ENCODE assay signal across 9 cellular contexts in the genomic region with DNA sequence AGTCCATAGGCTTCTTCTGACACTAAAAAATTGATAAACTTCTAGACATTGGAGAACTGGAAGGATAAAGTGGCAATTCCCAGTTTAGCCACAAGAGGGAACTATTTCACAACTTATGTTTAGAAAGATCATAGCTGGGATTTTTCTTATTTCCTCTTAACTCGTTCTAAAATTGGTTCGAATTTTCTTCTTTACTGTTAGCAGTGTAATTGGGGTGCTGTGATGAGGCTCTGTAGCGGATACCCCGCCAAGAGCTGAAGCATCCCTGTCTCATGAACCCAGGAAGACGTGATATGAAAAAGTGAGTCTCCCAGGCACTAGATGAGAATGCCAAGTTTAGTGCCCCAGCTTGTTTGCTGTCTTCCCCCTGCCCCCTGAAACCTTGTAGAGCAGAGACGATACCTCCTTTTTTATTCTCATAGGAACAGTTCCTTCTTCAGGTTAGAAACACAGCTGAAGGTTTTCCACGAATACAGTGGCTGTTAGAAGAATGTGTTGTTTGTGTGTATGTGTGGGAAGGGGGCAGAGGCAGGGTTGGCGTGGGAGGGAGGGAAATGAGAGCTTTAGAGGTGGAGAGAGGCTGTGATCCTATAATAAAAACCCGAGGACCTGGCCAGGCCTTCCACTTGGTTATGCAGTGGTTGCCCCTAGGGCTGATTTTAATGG.
DNase-seq lines count a peak whose midpoint lies in the region; ATAC-seq and TF ChIP-seq lines count a peak whose summit lies in the region.
"Had no signal": no experiment of that assay in that cellular context is flagged by ENCODE, and none has a peak within 500 bp of the region (broad histone marks: within the 10 kb centered on the region; RNA-seq: fewer than 3 reads in every experiment).

No MANE protein-coding gene starts in this region.

- peak; percentile 45 to 88 (median 82) for TF ChIP-seq CTCF in esophagus squamous epithelium (IDR thresholded peaks at IDR 0.05)
- TF ChIP-seq CTCF in neural cell (IDR thresholded peaks at IDR 0.05; ENCODE audit: poor library complexity, severe bottlenecking) = peak; percentile 89

- no peaks in the 10 kb centered on the region for H3K27me3 ChIP-seq in HUES48 (ENCODE audit: control insufficient read depth, insufficient read depth, low read length)
- no peaks in the 10 kb centered on the region for H3K27me3 ChIP-seq in esophagus squamous epithelium
- no peaks in the 10 kb centered on the region for H3K27me3 ChIP-seq in neural cell (ENCODE audit: insufficient read depth, low read depth, low read length)

- H3K4me3 ChIP-seq in HUES48 (ENCODE audit: low read depth, low read length) = 0 out of 2 replicates have a peak overlapping the region, but pooled peaks have one; percentile 15
- H3K4me3 ChIP-seq in esophagus squamous epithelium = peak overlapping the region in 1 of 4 donors; percentile 40
- no peak overlapping the region for H3K4me3 ChIP-seq in neural cell (ENCODE audit: low read length)

- no peak for TF ChIP-seq EP300 in neural cell (conservative IDR thresholded peaks at IDR 0.05; ENCODE audit: poor library complexity, severe bottlenecking)

- TF ChIP-seq RAD21 in neural cell (conservative IDR thresholded peaks at IDR 0.05) = peak; percentile 96

- no peak overlapping the region for H3K9ac ChIP-seq in HUES48 (ENCODE audit: low read depth, low read length)
- no peak overlapping the region for H3K9ac ChIP-seq in neural cell (ENCODE audit: low read length)

- H3K9me3 Mint-ChIP-seq in activated CD8-positive, alpha-beta memory T cell treated with anti-CD3 and anti-CD28 coated beads, Interleukin-2, amount 10 ng/mL, durations not matched to agents 7 days and 5 days (ENCODE audit: low read depth) = no peaks in the 10 kb centered on the region

- WGBS in esophagus squamous epithelium, 2 donors = 6 to 13% methylated on average over 6 to 9 of the region's 9 CpGs

- no peaks in the 10 kb centered on the region for H3K9me2 ChIP-seq in neural cell (ENCODE audit: insufficient read depth, low read length)

- no peak for DNase-seq in activated CD8-positive, alpha-beta memory T cell treated with anti-CD3 and anti-CD28 coated beads, Interleukin-2, amount 10 ng/mL, durations not matched to agents 7 days and 5 days
- no peak for DNase-seq in activated CD8-positive, alpha-beta memory T cell treated with anti-CD3 and anti-CD28 coated beads, Interleukin-2, amount 50 U/mL, for 4 hours
- DNase-seq in esophagus squamous epithelium (lab: John Stamatoyannopoulos, UW) = no peak
- DNase-seq in stimulated activated CD4-positive, alpha-beta T cell treated with anti-CD3 and anti-CD28 coated beads, Interleukin-4, amount 100 ng/mL, for 1 hour = no peak

- H3K9me3 ChIP-seq in HUES48 (ENCODE audit: control insufficient read depth, insufficient read depth, low read length) (no peaks in the 10 kb centered on the region), esophagus squamous epithelium (no peaks in the 10 kb centered on the region), neural cell (ENCODE audit: low read length) (no peaks in the 10 kb centered on the region)

- H3K4me1 ChIP-seq in HUES48 (ENCODE audit: control insufficient read depth, insufficient read depth, low read length) (peaks cover 26% of the 10 kb centered on the region), esophagus squamous epithelium (peaks cover 0 to 6% (median 3%) of the 10 kb centered on the region in 3 donors)

- H3F3A ChIP-seq in neural cell (ENCODE audit: insufficient read depth, low read length, poor library complexity, severe bottlenecking) = no peaks in the 10 kb centered on the region

- H3K27ac Mint-ChIP-seq in activated CD8-positive, alpha-beta memory T cell treated with anti-CD3 and anti-CD28 coated beads, Interleukin-2, amount 10 ng/mL, durations not matched to agents 7 days and 5 days = no peak overlapping the region

- peaks cover 9% of the 10 kb centered on the region for H3K4me1 Mint-ChIP-seq in activated CD8-positive, alpha-beta memory T cell treated with anti-CD3 and anti-CD28 coated beads, Interleukin-2, amount 10 ng/mL, durations not matched to agents 7 days and 5 days

- intact Hi-C loops in esophagus squamous epithelium (cut with DNase I) = loop anchor here (10.0 kb wide), 1 partner anchor 801 kb away; no protein-coding TSS in a partner anchor

- H4K20me1 ChIP-seq in neural cell (ENCODE audit: insufficient read depth) = no peaks in the 10 kb centered on the region

- H3K79me2 ChIP-seq in neural cell (replicated peaks; ENCODE audit: insufficient read depth, low read length) = no peaks in the 10 kb centered on the region

- H3K27me3 Mint-ChIP-seq in activated CD8-positive, alpha-beta memory T cell treated with anti-CD3 and anti-CD28 coated beads, Interleukin-2, amount 10 ng/mL, durations not matched to agents 7 days and 5 days = peaks cover 2% of the 10 kb centered on the region

- H2AFZ ChIP-seq in neural cell (ENCODE audit: low read depth, low read length) = no peak overlapping the region

- H3K4me3 Mint-ChIP-seq in activated CD8-positive, alpha-beta memory T cell treated with anti-CD3 and anti-CD28 coated beads, Interleukin-2, amount 10 ng/mL, durations not matched to agents 7 days and 5 days = no peak overlapping the region

- H3K27ac ChIP-seq in HUES48 (ENCODE audit: low read depth, low read length) (no peak overlapping the region), esophagus squamous epithelium (no peak overlapping the region), neural cell (ENCODE audit: low read length) (peak overlapping the region; percentile 26)
- H3K27ac ChIP-seq: epithelial cell of prostate had no signal

- peak; percentile 29 for ATAC-seq in activated CD8-positive, alpha-beta memory T cell treated with anti-CD3 and anti-CD28 coated beads, Interleukin-2, amount 10 ng/mL, durations not matched to agents 7 days and 5 days
- ATAC-seq in SK-N-SH treated with all-trans-retinoic acid at 6 μM for 48 hours (peak; percentile 58), HG03520 (IDR thresholded peaks at IDR 0.05; ENCODE audit: unreplicated experiment) (no peak)

- H3K36me3 ChIP-seq in HUES48 (ENCODE audit: control insufficient read depth, insufficient read depth, low read length) (no peaks in the 10 kb centered on the region), esophagus squamous epithelium (no peaks in the 10 kb centered on the region), neural cell (ENCODE audit: insufficient read depth, low read length) (no peaks in the 10 kb centered on the region)

- no peak overlapping the region for H3K4me2 ChIP-seq in neural cell (ENCODE audit: low read length)

- H3K36me3 Mint-ChIP-seq in activated CD8-positive, alpha-beta memory T cell treated with anti-CD3 and anti-CD28 coated beads, Interleukin-2, amount 10 ng/mL, durations not matched to agents 7 days and 5 days = no peaks in the 10 kb centered on the region

- CTCF ChIA-PET in activated CD8-positive, alpha-beta memory T cell treated with anti-CD3 and anti-CD28 coated beads, Interleukin-2, amount 10 ng/mL, durations not matched to agents 7 days and 5 days (lab: Charles Lee) = interaction anchor here (0.9 to 3.0 kb wide), 13 partner anchors 9 to 800 kb away, joined by 3 to 16 read pairs (median 4); a partner anchor contains a TSS

- no peak for TF ChIP-seq POLR2A in esophagus squamous epithelium (IDR thresholded peaks at IDR 0.05)

TF ChIP-seq in SK-N-SH treated with all-trans-retinoic acid at 6 μM for 48 hours, 23 proteins besides CTCF, POLR2A, EP300 and RAD21:
- TF ChIP-seq, protein P1, sequence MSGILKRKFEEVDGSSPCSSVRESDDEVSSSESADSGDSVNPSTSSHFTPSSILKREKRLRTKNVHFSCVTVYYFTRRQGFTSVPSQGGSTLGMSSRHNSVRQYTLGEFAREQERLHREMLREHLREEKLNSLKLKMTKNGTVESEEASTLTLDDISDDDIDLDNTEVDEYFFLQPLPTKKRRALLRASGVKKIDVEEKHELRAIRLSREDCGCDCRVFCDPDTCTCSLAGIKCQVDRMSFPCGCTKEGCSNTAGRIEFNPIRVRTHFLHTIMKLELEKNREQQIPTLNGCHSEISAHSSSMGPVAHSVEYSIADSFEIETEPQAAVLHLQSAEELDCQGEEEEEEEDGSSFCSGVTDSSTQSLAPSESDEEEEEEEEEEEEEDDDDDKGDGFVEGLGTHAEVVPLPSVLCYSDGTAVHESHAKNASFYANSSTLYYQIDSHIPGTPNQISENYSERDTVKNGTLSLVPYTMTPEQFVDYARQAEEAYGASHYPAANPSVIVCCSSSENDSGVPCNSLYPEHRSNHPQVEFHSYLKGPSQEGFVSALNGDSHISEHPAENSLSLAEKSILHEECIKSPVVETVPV (CRISPR knock-in tag; IDR thresholded peaks at IDR 0.05) = no peak

TF ChIP-seq in neural cell, 6 proteins besides CTCF, POLR2A, EP300 and RAD21:
- TF ChIP-seq MXI1 (conservative IDR thresholded peaks at IDR 0.05; ENCODE audit: poor library complexity, severe bottlenecking) (no peak), SMC3 (conservative IDR thresholded peaks at IDR 0.05; ENCODE audit: poor library complexity) (peak; percentile 96)
